Comparison of ENCODE assay signal across 1 cellular context in the genomic region with DNA sequence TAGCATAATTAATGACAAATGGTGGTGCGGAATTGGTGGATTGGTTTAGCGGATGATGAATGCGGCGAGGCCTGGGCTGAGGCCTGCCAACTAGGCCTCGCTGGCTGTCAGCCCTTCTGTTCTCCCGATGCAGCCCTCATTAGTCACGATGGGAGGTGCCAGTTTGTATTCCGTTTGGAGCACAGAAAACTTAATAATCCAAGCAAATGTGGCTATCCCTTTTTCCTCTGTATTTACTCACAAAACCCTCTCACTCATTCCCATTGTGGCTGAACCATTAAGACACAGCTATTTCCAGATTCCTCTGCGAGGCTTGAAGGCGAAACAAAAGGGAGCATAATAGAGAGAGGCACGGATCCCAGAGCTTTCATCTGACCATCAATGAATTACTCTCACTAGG.
TF ChIP-seq lines count a peak whose summit lies in the region.

No MANE protein-coding gene starts in this region.

TF ChIP-seq in neural cell, 6 proteins besides CTCF, POLR2A, EP300 and RAD21 (continued from another document):
- TF ChIP-seq SMC3 (conservative IDR thresholded peaks at IDR 0.05; ENCODE audit: poor library complexity): no peak
- no peak for TF ChIP-seq EZH2 (IDR thresholded peaks at IDR 0.05; ENCODE audit: borderline replicate concordance, insufficient read depth, low read length, poor library complexity, severe bottlenecking)
- no peak for TF ChIP-seq MXI1 (conservative IDR thresholded peaks at IDR 0.05; ENCODE audit: poor library complexity, severe bottlenecking)
- TF ChIP-seq POLR2AphosphoS5 (IDR thresholded peaks at IDR 0.05): no peak
- TF ChIP-seq, protein P1, sequence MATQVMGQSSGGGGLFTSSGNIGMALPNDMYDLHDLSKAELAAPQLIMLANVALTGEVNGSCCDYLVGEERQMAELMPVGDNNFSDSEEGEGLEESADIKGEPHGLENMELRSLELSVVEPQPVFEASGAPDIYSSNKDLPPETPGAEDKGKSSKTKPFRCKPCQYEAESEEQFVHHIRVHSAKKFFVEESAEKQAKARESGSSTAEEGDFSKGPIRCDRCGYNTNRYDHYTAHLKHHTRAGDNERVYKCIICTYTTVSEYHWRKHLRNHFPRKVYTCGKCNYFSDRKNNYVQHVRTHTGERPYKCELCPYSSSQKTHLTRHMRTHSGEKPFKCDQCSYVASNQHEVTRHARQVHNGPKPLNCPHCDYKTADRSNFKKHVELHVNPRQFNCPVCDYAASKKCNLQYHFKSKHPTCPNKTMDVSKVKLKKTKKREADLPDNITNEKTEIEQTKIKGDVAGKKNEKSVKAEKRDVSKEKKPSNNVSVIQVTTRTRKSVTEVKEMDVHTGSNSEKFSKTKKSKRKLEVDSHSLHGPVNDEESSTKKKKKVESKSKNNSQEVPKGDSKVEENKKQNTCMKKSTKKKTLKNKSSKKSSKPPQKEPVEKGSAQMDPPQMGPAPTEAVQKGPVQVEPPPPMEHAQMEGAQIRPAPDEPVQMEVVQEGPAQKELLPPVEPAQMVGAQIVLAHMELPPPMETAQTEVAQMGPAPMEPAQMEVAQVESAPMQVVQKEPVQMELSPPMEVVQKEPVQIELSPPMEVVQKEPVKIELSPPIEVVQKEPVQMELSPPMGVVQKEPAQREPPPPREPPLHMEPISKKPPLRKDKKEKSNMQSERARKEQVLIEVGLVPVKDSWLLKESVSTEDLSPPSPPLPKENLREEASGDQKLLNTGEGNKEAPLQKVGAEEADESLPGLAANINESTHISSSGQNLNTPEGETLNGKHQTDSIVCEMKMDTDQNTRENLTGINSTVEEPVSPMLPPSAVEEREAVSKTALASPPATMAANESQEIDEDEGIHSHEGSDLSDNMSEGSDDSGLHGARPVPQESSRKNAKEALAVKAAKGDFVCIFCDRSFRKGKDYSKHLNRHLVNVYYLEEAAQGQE (IDR thresholded peaks at IDR 0.05; ENCODE audit: borderline replicate concordance): no peak
